14 cellular contexts compared by ENCODE assay signal in the genomic region with DNA sequence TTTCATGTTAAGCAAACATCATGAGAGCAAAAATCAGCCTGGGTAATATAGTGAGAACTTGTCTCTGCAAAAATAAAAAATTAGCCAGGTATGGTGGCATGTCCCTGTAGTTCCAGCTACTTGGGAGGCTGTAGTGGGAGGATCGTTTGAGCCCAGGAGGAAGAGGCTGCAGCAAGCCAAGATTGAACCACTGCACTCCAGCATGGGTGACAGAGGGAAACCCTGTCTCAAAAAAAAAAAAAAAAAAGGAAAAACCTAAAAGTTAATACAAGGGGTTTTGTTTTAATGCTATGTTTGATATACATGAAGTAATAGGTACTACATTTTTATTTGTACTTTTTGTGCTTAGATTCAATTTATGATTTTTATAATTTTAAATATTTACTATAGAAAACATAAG.
"Had no signal": no experiment of that assay in that cellular context is flagged by ENCODE, and none has a peak within 500 bp of the region (broad histone marks: within the 10 kb centered on the region; RNA-seq: fewer than 3 reads in every experiment).

No MANE protein-coding gene starts in this region.

- H3K9me3 ChIP-seq: esophagus muscularis mucosa, vagina had no signal

- H3K4me1 Mint-ChIP-seq: neural progenitor cell; stimulated activated naive B cell treated with anti-CD40 and anti-IgM and Interleukin-4, amounts not matched to agents 10 μg/mL and 1 μg/mL and 100 μg/mL, for 72 hours had no signal

- H3K27ac ChIP-seq: esophagus muscularis mucosa, neural progenitor cell, vagina had no signal

- H3K27me3 ChIP-seq: esophagus muscularis mucosa, neural progenitor cell, vagina had no signal

- H3K27ac Mint-ChIP-seq: activated naive CD4-positive, alpha-beta T cell treated with anti-CD3 and anti-CD28 coated beads for 36 hours; neural progenitor cell; progenitor cell of endocrine pancreas; stimulated activated naive B cell treated with anti-CD40 and anti-IgM and Interleukin-4, amounts not matched to agents 10 μg/mL and 1 μg/mL and 100 μg/mL, for 72 hours had no signal

- ATAC-seq: activated CD4-positive, CD25-positive, alpha-beta regulatory T cell treated with anti-CD3 and anti-CD28 coated beads, Interleukin-2, amount 50 U/mL, for 24 hours; activated T-cell treated with anti-CD3 and anti-CD28 coated beads, Interleukin-2, amount 50 U/mL, for 4 hours; stimulated activated naive B cell treated with anti-CD40 and anti-IgM and Interleukin-4, amounts not matched to agents 10 μg/mL and 1 μg/mL and 100 μg/mL, for 72 hours had no signal

- H3K4me1 ChIP-seq: esophagus muscularis mucosa, neural progenitor cell had no signal

- H3K27me3 Mint-ChIP-seq: progenitor cell of endocrine pancreas had no signal

- H3K4me3 Mint-ChIP-seq: activated naive CD4-positive, alpha-beta T cell treated with anti-CD3 and anti-CD28 coated beads for 36 hours; activated T-cell treated with anti-CD3 and anti-CD28 coated beads, Interleukin-2, amount 50 U/mL, for 4 hours; neural progenitor cell; stimulated activated naive B cell treated with anti-CD40 and anti-IgM and Interleukin-4, amounts not matched to agents 10 μg/mL and 1 μg/mL and 100 μg/mL, for 72 hours had no signal

- DNase-seq: activated CD4-positive, alpha-beta T cell treated with anti-CD3 and anti-CD28 coated beads, Interleukin-2, amount 50 U/mL, for 1 hour; activated CD8-positive, alpha-beta memory T cell treated with anti-CD3 and anti-CD28 coated beads, Interleukin-2, amount 50 U/mL, for 4 hours; activated naive CD4-positive, alpha-beta T cell treated with anti-CD3 and anti-CD28 coated beads for 36 hours; activated T-cell treated with anti-CD3 and anti-CD28 coated beads, Interleukin-2, amount 50 U/mL, for 4 hours; cortex of kidney; stimulated activated naive B cell treated with anti-CD40 and anti-IgM and Interleukin-4, amounts not matched to agents 10 μg/mL and 1 μg/mL and 100 μg/mL, for 72 hours; T-helper 1 cell; T-helper 9 cell had no signal

- H3K9me3 Mint-ChIP-seq: activated naive CD4-positive, alpha-beta T cell treated with anti-CD3 and anti-CD28 coated beads for 36 hours; activated T-cell treated with anti-CD3 and anti-CD28 coated beads, Interleukin-2, amount 50 U/mL, for 4 hours; brain; neural progenitor cell; stimulated activated naive B cell treated with anti-CD40 and anti-IgM and Interleukin-4, amounts not matched to agents 10 μg/mL and 1 μg/mL and 100 μg/mL, for 72 hours had no signal

- H3K4me3 ChIP-seq: esophagus muscularis mucosa, neural progenitor cell, vagina had no signal

- H3K36me3 Mint-ChIP-seq: brain; neural progenitor cell; stimulated activated naive B cell treated with anti-CD40 and anti-IgM and Interleukin-4, amounts not matched to agents 10 μg/mL and 1 μg/mL and 100 μg/mL, for 72 hours had no signal

- H3K36me3 ChIP-seq: esophagus muscularis mucosa, neural progenitor cell, vagina had no signal
